In the genomic region with DNA sequence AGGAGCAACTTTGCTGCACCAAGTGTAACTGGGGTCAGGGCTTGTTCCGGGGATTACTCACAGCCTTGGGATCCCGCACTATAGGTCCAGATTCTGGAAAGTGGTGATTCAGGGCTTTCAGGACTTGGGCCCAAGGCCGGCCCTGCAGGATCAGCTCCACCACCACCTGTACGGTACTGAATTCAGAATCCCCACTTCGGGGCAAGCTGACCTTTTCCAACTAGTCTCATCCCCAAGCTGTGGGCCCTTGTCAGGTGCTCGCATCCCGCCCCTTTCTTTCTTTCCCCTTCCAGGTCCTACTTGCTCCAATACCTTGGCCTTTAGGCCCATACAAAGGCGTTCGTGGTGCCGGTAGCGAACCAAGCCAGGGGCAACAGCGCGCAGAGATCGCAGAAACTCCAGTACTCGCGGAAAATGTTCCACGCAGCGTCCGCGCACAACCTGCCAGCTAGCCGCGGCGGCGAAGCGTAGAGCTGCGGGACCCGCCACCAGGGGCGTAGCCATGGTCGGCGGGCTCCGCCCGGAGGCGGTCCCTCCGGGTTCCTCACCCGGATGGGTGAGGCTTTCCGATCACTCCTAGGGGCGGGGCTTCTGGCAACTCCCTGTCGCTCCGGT, we compare ENCODE assay signal across 8 cellular contexts. TPM values are rescaled to one million over a fixed set of nuclear protein-coding genes. Genes with fewer than 3 reads are reported as not detected.
DNase-seq lines count a peak whose midpoint lies in the region; ATAC-seq and TF ChIP-seq lines count a peak whose summit lies in the region.

No MANE protein-coding gene starts in this region.

- H3K4me3 ChIP-seq in BJ (ENCODE audit: low read depth, low read length) = peak overlapping the region; percentile 64
- H3K4me3 ChIP-seq in ectodermal cell (ENCODE audit: insufficient read depth, low read depth, low read length) = peak overlapping the region; percentile 77

- peak; percentile 76 for ATAC-seq in GM19025 (IDR thresholded peaks at IDR 0.05; ENCODE audit: low read depth, unreplicated experiment)
- ATAC-seq in HG03196 (IDR thresholded peaks at IDR 0.05; ENCODE audit: unreplicated experiment) = peak; percentile 79

- CTCF ChIA-PET in BJ (lab: Yijun Ruan, JAX) = interaction anchor here (0.6 to 11.1 kb wide), 35 partner anchors 9 to 194 kb away, joined by 3 to 205 read pairs (median 6); a partner anchor contains a TSS
- CTCF ChIA-PET in activated CD4-positive, alpha-beta T cell treated with anti-CD3 and anti-CD28 coated beads, Interleukin-2, amount 10 ng/mL, durations not matched to agents 7 days and 5 days (lab: Charles Lee) = interaction anchor here (0.7 to 4.2 kb wide), 41 partner anchors 9 to 202 kb away, joined by 3 to 93 read pairs (median 5); a partner anchor contains a TSS

- H3K4me1 Mint-ChIP-seq in activated CD4-positive, alpha-beta T cell treated with anti-CD3 and anti-CD28 coated beads, Interleukin-2, amount 10 ng/mL, durations not matched to agents 7 days and 5 days = peaks cover 58% of the 10 kb centered on the region

- H3K27ac Mint-ChIP-seq in activated CD4-positive, alpha-beta T cell treated with anti-CD3 and anti-CD28 coated beads, Interleukin-2, amount 10 ng/mL, durations not matched to agents 7 days and 5 days = peak overlapping the region; percentile 100

- DNase-seq in BJ (ENCODE audit: low read depth) = no peak
- DNase-seq in NCI-H524 treated with DMSO at 0.1 percent for 48 hours (lab: John Stamatoyannopoulos, UW) = peak; percentile 94
- DNase-seq in activated CD4-positive, alpha-beta T cell treated with anti-CD3 and anti-CD28 coated beads, Interleukin-2, amount 10 ng/mL, durations not matched to agents 7 days and 5 days = peak; percentile 96
- DNase-seq in lung microvascular endothelial cell (ENCODE audit: low read depth in 2 of 2) = peak; percentile 91 to 95
- peak; percentile 90 for DNase-seq in stimulated activated CD8-positive, alpha-beta memory T cell treated with anti-CD3 and anti-CD28 coated beads, Interleukin-12 subunit alpha, Interleukin-12 subunit beta, amount 100 ng/mL, for 1 hour (ENCODE audit: low read depth)

- peak overlapping the region; percentile 95 for H3K4me3 Mint-ChIP-seq in activated CD4-positive, alpha-beta T cell treated with anti-CD3 and anti-CD28 coated beads, Interleukin-2, amount 10 ng/mL, durations not matched to agents 7 days and 5 days

- H3K27ac ChIP-seq in ectodermal cell (ENCODE audit: insufficient read depth, low read depth, low read length, poor library complexity, severe bottlenecking) = peak overlapping the region; percentile 93

- H3K36me3 ChIP-seq in BJ (ENCODE audit: control insufficient read depth, insufficient read depth, low read length) (peaks cover 23% of the 10 kb centered on the region), ectodermal cell (ENCODE audit: control insufficient read depth, insufficient read depth, low read length) (peaks cover 24% of the 10 kb centered on the region)

- WGBS in ectodermal cell, 2 experiments = 4 to 5% methylated on average over 39 of the region's 39 CpGs

- H3K9me3 ChIP-seq in ectodermal cell (ENCODE audit: control insufficient read depth, low read length) = no peaks in the 10 kb centered on the region

- no peaks in the 10 kb centered on the region for H3K9me3 Mint-ChIP-seq in activated CD4-positive, alpha-beta T cell treated with anti-CD3 and anti-CD28 coated beads, Interleukin-2, amount 10 ng/mL, durations not matched to agents 7 days and 5 days

- H3K36me3 Mint-ChIP-seq in activated CD4-positive, alpha-beta T cell treated with anti-CD3 and anti-CD28 coated beads, Interleukin-2, amount 10 ng/mL, durations not matched to agents 7 days and 5 days (ENCODE audit: low read depth) = peaks cover 48% of the 10 kb centered on the region

- peak; percentile 70 for TF ChIP-seq CTCF in BJ (IDR thresholded peaks at IDR 0.05; ENCODE audit: insufficient read depth, low read depth, low read length)

- POLR2A ChIA-PET in BJ (lab: Charles Lee) = interaction anchor here (0.6 to 0.9 kb wide), 3 partner anchors 51 to 157 kb away, joined by 3 to 8 read pairs (median 3); a partner anchor contains a TSS
- POLR2A ChIA-PET in activated CD4-positive, alpha-beta T cell treated with anti-CD3 and anti-CD28 coated beads, Interleukin-2, amount 10 ng/mL, durations not matched to agents 7 days and 5 days (lab: Charles Lee) = interaction anchor here (0.6 to 2.0 kb wide), 13 partner anchors 10 to 188 kb away, joined by 3 to 10 read pairs (median 4); a partner anchor contains a TSS

- H3K27me3 Mint-ChIP-seq in activated CD4-positive, alpha-beta T cell treated with anti-CD3 and anti-CD28 coated beads, Interleukin-2, amount 10 ng/mL, durations not matched to agents 7 days and 5 days = no peaks in the 10 kb centered on the region

- H3K27me3 ChIP-seq in BJ (ENCODE audit: control insufficient read depth, insufficient read depth, low read length) = no peaks in the 10 kb centered on the region
- no peaks in the 10 kb centered on the region for H3K27me3 ChIP-seq in ectodermal cell (ENCODE audit: control insufficient read depth, insufficient read depth, low read length, poor library complexity, severe bottlenecking)

- peaks cover 3% of the 10 kb centered on the region for H3K4me1 ChIP-seq in ectodermal cell (ENCODE audit: control insufficient read depth, insufficient read depth, low read length)

RNA-seq across cellular contexts. Expression of a gene that starts 0.5 kb away (rescaled TPM):
- polyA plus RNA-seq in BJ (2011; rRNA removed) = 37.2 and 41.7 TPM in 2 replicates
- 24.7 and 33.7 TPM in 2 replicates for polyA minus RNA-seq in BJ (2011; rRNA and poly(A)+ RNA removed)
- total RNA-seq in activated CD4-positive, alpha-beta T cell treated with anti-CD3 and anti-CD28 coated beads, Interleukin-2, amount 10 ng/mL, durations not matched to agents 7 days and 5 days = 100 to 1,000 TPM; 130 to 141 TPM
- polyA plus RNA-seq in ectodermal cell (2013, experiment 1 of 4) = 45.5 TPM
- polyA plus RNA-seq in ectodermal cell (2013, experiment 2 of 4) = 48.2 TPM
- 41.8 TPM for polyA plus RNA-seq in ectodermal cell (2013, experiment 3 of 4)
- polyA plus RNA-seq in ectodermal cell (2013, experiment 4 of 4) = 51.6 TPM
- 34.9 and 63.5 TPM in 2 replicates for total RNA-seq in lung microvascular endothelial cell

RNA-seq across cellular contexts. Expression of a gene that starts 9.2 kb away (rescaled TPM):
- polyA plus RNA-seq in BJ (2011; rRNA removed) = 103 and 116 TPM in 2 replicates
- polyA minus RNA-seq in BJ (2011; rRNA and poly(A)+ RNA removed) = 36.9 and 74.7 TPM in 2 replicates
- 10 to 100 TPM; 72.0 to 74.5 TPM for total RNA-seq in activated CD4-positive, alpha-beta T cell treated with anti-CD3 and anti-CD28 coated beads, Interleukin-2, amount 10 ng/mL, durations not matched to agents 7 days and 5 days
- polyA plus RNA-seq in ectodermal cell (2013, experiment 1 of 4) = 92.8 TPM
- polyA plus RNA-seq in ectodermal cell (2013, experiment 2 of 4) = 104 TPM
- 68.5 TPM for polyA plus RNA-seq in ectodermal cell (2013, experiment 3 of 4)
- 75.1 TPM for polyA plus RNA-seq in ectodermal cell (2013, experiment 4 of 4)
- 87.6 and 109 TPM in 2 replicates for total RNA-seq in lung microvascular endothelial cell

RNA-seq across cellular contexts. Expression of a gene that starts 9.8 kb away (rescaled TPM):
- polyA plus RNA-seq in BJ (2011; rRNA removed) = 242 and 329 TPM in 2 replicates
- polyA minus RNA-seq in BJ (2011; rRNA and poly(A)+ RNA removed) = 31.7 and 50.4 TPM in 2 replicates
- total RNA-seq in activated CD4-positive, alpha-beta T cell treated with anti-CD3 and anti-CD28 coated beads, Interleukin-2, amount 10 ng/mL, durations not matched to agents 7 days and 5 days = 100 to 1,000 TPM; 178 to 229 TPM
- 234 TPM for polyA plus RNA-seq in ectodermal cell (2013, experiment 1 of 4)
- polyA plus RNA-seq in ectodermal cell (2013, experiment 2 of 4) = 202 TPM
- 188 TPM for polyA plus RNA-seq in ectodermal cell (2013, experiment 3 of 4)
- polyA plus RNA-seq in ectodermal cell (2013, experiment 4 of 4) = 196 TPM
- 193 and 210 TPM in 2 replicates for total RNA-seq in lung microvascular endothelial cell

RNA-seq across cellular contexts. Expression of a gene that starts 21.0 kb away (rescaled TPM):
- polyA plus RNA-seq in BJ (2011; rRNA removed) = 0.97 and 2.9 TPM in 2 replicates
- 1.1 and 2.1 TPM in 2 replicates for polyA minus RNA-seq in BJ (2011; rRNA and poly(A)+ RNA removed)
- total RNA-seq in activated CD4-positive, alpha-beta T cell treated with anti-CD3 and anti-CD28 coated beads, Interleukin-2, amount 10 ng/mL, durations not matched to agents 7 days and 5 days = 1 to 10 TPM; 6.5 TPM
- 1.8 TPM for polyA plus RNA-seq in ectodermal cell (2013, experiment 1 of 4)
- polyA plus RNA-seq in ectodermal cell (2013, experiment 2 of 4) = 2.5 TPM
- polyA plus RNA-seq in ectodermal cell (2013, experiment 3 of 4) = 2.0 TPM
- 2.6 TPM for polyA plus RNA-seq in ectodermal cell (2013, experiment 4 of 4)
- under 0.01 and 0.20 TPM in 2 replicates for total RNA-seq in lung microvascular endothelial cell

RNA-seq across cellular contexts. Expression of a gene that starts 26.1 kb away (rescaled TPM):
- 16.3 and 19.3 TPM in 2 replicates for polyA plus RNA-seq in BJ (2011; rRNA removed)
- 2.2 and 7.9 TPM in 2 replicates for polyA minus RNA-seq in BJ (2011; rRNA and poly(A)+ RNA removed)
- total RNA-seq in activated CD4-positive, alpha-beta T cell treated with anti-CD3 and anti-CD28 coated beads, Interleukin-2, amount 10 ng/mL, durations not matched to agents 7 days and 5 days = 10 to 100 TPM; 10.1 to 10.7 TPM
- polyA plus RNA-seq in ectodermal cell (2013, experiment 1 of 4) = 22.8 TPM
- polyA plus RNA-seq in ectodermal cell (2013, experiment 2 of 4) = 29.3 TPM
- 26.6 TPM for polyA plus RNA-seq in ectodermal cell (2013, experiment 3 of 4)
- 32.7 TPM for polyA plus RNA-seq in ectodermal cell (2013, experiment 4 of 4)
- 8.3 and 13.7 TPM in 2 replicates for total RNA-seq in lung microvascular endothelial cell
